12 cellular contexts compared by ENCODE assay signal in the genomic region with DNA sequence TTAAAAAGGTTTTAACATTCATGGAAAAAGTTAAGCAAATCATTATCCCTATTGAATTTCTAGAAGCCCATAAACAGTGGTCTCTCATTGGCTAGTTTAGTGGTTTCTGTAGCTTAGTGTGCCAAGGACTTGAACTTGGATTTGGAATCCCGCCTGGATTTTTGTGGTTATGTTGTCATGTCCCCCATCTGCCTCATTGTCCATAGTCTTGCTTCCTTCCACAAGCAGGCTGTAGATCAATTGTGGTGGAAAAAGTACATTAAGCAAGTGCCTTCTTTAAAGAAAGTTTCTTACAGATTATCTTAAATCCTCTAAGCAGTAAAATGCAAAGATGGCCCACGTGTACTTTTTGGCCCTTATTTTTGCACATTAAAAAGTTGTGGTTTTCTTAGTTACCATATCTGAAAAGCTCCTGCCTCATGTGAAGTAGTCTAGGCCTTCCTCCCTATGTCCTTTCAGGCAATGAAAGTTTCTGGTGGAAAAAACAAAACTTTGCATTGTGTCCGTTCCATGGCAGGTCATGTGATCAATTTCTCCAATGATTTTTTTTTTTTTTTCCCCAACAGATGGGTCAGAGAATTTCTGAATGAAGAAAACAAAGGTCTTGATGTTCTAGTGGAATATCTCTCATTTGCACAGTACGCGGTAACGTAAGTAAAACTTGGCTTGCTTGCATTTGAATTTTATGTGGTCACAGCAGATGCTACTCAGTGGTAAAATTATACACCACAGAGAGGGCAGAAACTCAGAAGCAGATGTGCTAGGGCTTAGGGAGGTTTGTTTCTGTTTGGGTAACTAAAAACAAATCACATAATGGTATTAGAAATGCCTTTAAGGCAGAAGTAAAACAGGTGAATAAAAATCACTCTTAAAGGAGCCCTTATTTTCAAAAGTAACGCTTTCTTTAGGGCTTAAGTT.
A peak's percentile ranks its signal among the peaks of the same experiment; 100 is the strongest.
DNase-seq lines count a peak whose midpoint lies in the region; ATAC-seq and TF ChIP-seq lines count a peak whose summit lies in the region.
"Had no signal": no experiment of that assay in that cellular context is flagged by ENCODE, and none has a peak within 500 bp of the region (broad histone marks: within the 10 kb centered on the region; RNA-seq: fewer than 3 reads in every experiment).

No MANE protein-coding gene starts in this region.

- TF ChIP-seq CTCF in choroid plexus epithelial cell (conservative IDR thresholded peaks at IDR 0.05; ENCODE audit: low read depth, low read length), result no peak
- TF ChIP-seq CTCF in psoas muscle (IDR thresholded peaks at IDR 0.05), result no peak
- no peak for TF ChIP-seq CTCF in transverse colon (IDR thresholded peaks at IDR 0.05)

- in situ Hi-C loops in transverse colon (cut with MboI; ENCODE audit: low pct_ligation_motif_present in 1 of 4, low pct_unique_long_range_greater_than_20kb in 1 of 4, low sequenced_read_pairs in 3 of 4), result no loop called here

- H3K4me3 ChIP-seq in choroid plexus epithelial cell (ENCODE audit: low read depth, low read length) (no peak overlapping the region), psoas muscle (no peak overlapping the region), transverse colon (no peak overlapping the region)
- H3K4me3 ChIP-seq: ascending aorta had no signal

- H3K27me3 ChIP-seq in psoas muscle (ENCODE audit: insufficient read depth in 3 of 3, low read length in 2 of 3) (no peaks in the 10 kb centered on the region), transverse colon (no peaks in the 10 kb centered on the region)
- H3K27me3 ChIP-seq: ascending aorta had no signal

- H3K4me1 ChIP-seq in psoas muscle, result peaks cover 8% of the 10 kb centered on the region
- H3K4me1 ChIP-seq in transverse colon, result peaks cover 0 to 6% (median 0%) of the 10 kb centered on the region in 4 donors
- H3K4me1 ChIP-seq: ascending aorta had no signal

- H3K27ac ChIP-seq in psoas muscle, result no peak overlapping the region
- no peak overlapping the region for H3K27ac ChIP-seq in transverse colon
- H3K27ac ChIP-seq: ascending aorta had no signal

- no peak for TF ChIP-seq POLR2A in transverse colon (IDR thresholded peaks at IDR 0.05)

- peak; percentile 91 for DNase-seq in M059J (ENCODE audit: low read depth)
- DNase-seq in choroid plexus epithelial cell (ENCODE audit: low read depth), result peak; percentile 91
- no peak for DNase-seq in psoas muscle
- no peak for DNase-seq in NCI-H2227 (lab: John Stamatoyannopoulos, UW; ENCODE audit: unreplicated experiment)
- no peak for DNase-seq in transverse colon
- no peak for DNase-seq in HuH-7.5 (ENCODE audit: low spot score)
- DNase-seq in activated CD4-positive, alpha-beta T cell treated with anti-CD3 and anti-CD28 coated beads, Interleukin-2, amount 50 U/mL, for 48 hours, result no peak
- DNase-seq: activated CD4-positive, alpha-beta memory T cell treated with anti-CD3 and anti-CD28 coated beads, Interleukin-2, amount 10 ng/mL, durations not matched to agents 7 days and 5 days; right cardiac atrium; stimulated activated naive CD8-positive, alpha-beta T cell treated with anti-CD3 and anti-CD28 coated beads, Interleukin-15, amount 100 ng/mL, for 72 hours had no signal

- 46 to 75% (median 48%) methylated on average over 7 of the region's 7 CpGs for WGBS in psoas muscle, 3 donors
- 78% methylated on average over 7 of the region's 7 CpGs for WGBS in transverse colon (ENCODE audit: low coverage in 1 of 2), 2 donors

- no peak for TF ChIP-seq EP300 in transverse colon (IDR thresholded peaks at IDR 0.05; ENCODE audit: low read depth)

- intact Hi-C loops in psoas muscle (cut with DNase I) (no loop called here), transverse colon (cut with DNase I; ENCODE audit: low total_unique reads) (loop anchor here (10.0 kb wide), 1 partner anchor 46 kb away; no protein-coding TSS in a partner anchor)

- no peaks in the 10 kb centered on the region for H3K9me3 ChIP-seq in psoas muscle
- H3K9me3 ChIP-seq in transverse colon, result no peaks in the 10 kb centered on the region
- H3K9me3 ChIP-seq: ascending aorta had no signal

- ATAC-seq in GM18907 (IDR thresholded peaks at IDR 0.05; ENCODE audit: unreplicated experiment) (peak; percentile 79), psoas muscle (peak; percentile 58 to 77 (median 66))
- ATAC-seq: right cardiac atrium; stimulated activated naive CD8-positive, alpha-beta T cell treated with anti-CD3 and anti-CD28 coated beads, Interleukin-15, amount 100 ng/mL, for 72 hours had no signal

- H3K36me3 ChIP-seq in psoas muscle (ENCODE audit: insufficient read depth in 1 of 2, low read depth in 1 of 2) (peaks cover 5 to 8% of the 10 kb centered on the region in 2 donors), transverse colon (no peaks in the 10 kb centered on the region)

Comparison
In these comparisons a context has a peak if more than half of its experiments do, and no peak if none do; other contexts are left out.
1. DNase-seq: peak in M059J (single experiment) and choroid plexus epithelial cell (single experiment); none in psoas muscle (0 of 2), NCI-H2227 (single experiment), transverse colon (single experiment), HuH-7.5 (single experiment) and activated CD4-positive, alpha-beta T cell treated with anti-CD3 and anti-CD28 coated beads, Interleukin-2, amount 50 U/mL, for 48 hours (0 of 2).